In genomic region chr21:42300045-42300583, GRCh38 we compare ENCODE assay signal across 1 cellular context.
TF ChIP-seq lines count a peak whose summit lies in the region.

No MANE protein-coding gene starts in this region.

TF ChIP-seq in GM12878, 131 proteins besides CTCF, POLR2A, EP300 and RAD21:
- TF ChIP-seq ZNF384 (IDR thresholded peaks at IDR 0.05; ENCODE audit: borderline replicate concordance, low read depth, low read length) (no peak), ZNF592 (IDR thresholded peaks at IDR 0.05) (no peak), PBX3 (IDR thresholded peaks at IDR 0.05; ENCODE audit: insufficient replicate concordance, low read depth, low read length) (peak; percentile 23), BCL3 (IDR thresholded peaks at IDR 0.05; ENCODE audit: borderline replicate concordance, insufficient read depth, low read depth, low read length, poor library complexity, severe bottlenecking) (peak; percentile 66)
TF ChIP-seq in GM12878: peak in this region for 2.
